Comparison of ENCODE assay signal across 25 cellular contexts in the genomic region with DNA sequence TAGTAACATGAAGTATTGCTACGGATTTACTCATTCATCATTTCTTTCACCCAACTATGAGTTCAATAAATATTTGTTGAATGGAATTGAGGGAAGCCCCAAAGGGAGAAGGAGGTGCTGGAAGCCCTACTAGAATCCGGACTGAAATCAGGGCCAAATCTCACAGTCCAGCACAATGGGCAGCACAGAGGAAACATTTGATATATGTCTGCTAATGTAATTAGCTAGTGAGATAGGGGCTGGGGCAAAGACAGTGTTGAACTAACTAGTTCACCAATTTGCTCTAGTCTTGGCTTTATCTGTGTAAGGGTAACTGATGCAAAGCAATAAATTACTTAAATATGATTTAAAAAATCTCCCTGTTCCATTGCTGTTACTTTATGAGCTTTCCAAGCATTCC.
"Had no signal": no experiment of that assay in that cellular context is flagged by ENCODE, and none has a peak within 500 bp of the region (broad histone marks: within the 10 kb centered on the region; RNA-seq: fewer than 3 reads in every experiment).

No MANE protein-coding gene starts in this region.

- H3K27ac Mint-ChIP-seq: activated CD4-positive, alpha-beta T cell treated with anti-CD3 and anti-CD28 coated beads, Interleukin-2, amount 10 ng/mL, durations not matched to agents 24 days and 14 days; activated CD8-positive, alpha-beta memory T cell treated with anti-CD3 and anti-CD28 coated beads, Interleukin-2, amount 10 ng/mL, durations not matched to agents 7 days and 5 days; activated naive CD4-positive, alpha-beta T cell treated with anti-CD3 and anti-CD28 coated beads for 36 hours; activated naive CD8-positive, alpha-beta T cell; activated T-helper 17 cell treated with anti-CD3 and anti-CD28 coated beads, Interleukin-2, amount 50 U/mL, for 72 hours; brain; T-helper 2 cell treated with Interferon-gamma antibody and Interleukin-4, amounts not matched to agents 5 μg/mL and 100 μg/mL, for 36 hours; WTC11 had no signal

- H3K36me3 Mint-ChIP-seq: activated CD8-positive, alpha-beta memory T cell treated with anti-CD3 and anti-CD28 coated beads, Interleukin-2, amount 10 ng/mL, durations not matched to agents 7 days and 5 days; activated naive CD8-positive, alpha-beta T cell; brain; WTC11 had no signal

- H3K9me3 Mint-ChIP-seq: activated CD4-positive, alpha-beta T cell treated with anti-CD3 and anti-CD28 coated beads, Interleukin-2, amount 10 ng/mL, durations not matched to agents 24 days and 14 days; activated naive CD4-positive, alpha-beta T cell treated with anti-CD3 and anti-CD28 coated beads for 36 hours; activated T-cell treated with anti-CD3 and anti-CD28 coated beads, Interleukin-2, amount 50 U/mL, for 4 hours; activated T-helper 17 cell treated with anti-CD3 and anti-CD28 coated beads, Interleukin-2, amount 50 U/mL, for 72 hours; central memory CD8-positive, alpha-beta T cell; T-helper 2 cell treated with Interferon-gamma antibody and Interleukin-4, amounts not matched to agents 5 μg/mL and 100 μg/mL, for 36 hours; WTC11 had no signal

- H3K27me3 ChIP-seq: SJSA1 had no signal

- H3K27me3 Mint-ChIP-seq: activated naive CD8-positive, alpha-beta T cell had no signal

- H3K27ac ChIP-seq: SJSA1 had no signal

- H3K4me3 ChIP-seq: SJSA1 had no signal

- DNase-seq: activated CD4-positive, alpha-beta T cell treated with anti-CD3 and anti-CD28 coated beads, Interleukin-2, amount 10 ng/mL, durations not matched to agents 24 days and 14 days; activated CD4-positive, alpha-beta T cell treated with anti-CD3 and anti-CD28 coated beads, Interleukin-2, amount 50 U/mL, for 48 hours; activated CD4-positive, CD25-positive, alpha-beta regulatory T cell treated with anti-CD3 and anti-CD28 coated beads, Interleukin-2, amount 50 U/mL, for 72 hours; activated CD8-positive, alpha-beta memory T cell treated with anti-CD3 and anti-CD28 coated beads, Interleukin-2, amount 10 ng/mL, durations not matched to agents 7 days and 5 days; activated gamma-delta T cell; activated naive CD4-positive, alpha-beta T cell treated with anti-CD3 and anti-CD28 coated beads for 36 hours; activated T-cell treated with anti-CD3 and anti-CD28 coated beads, Interleukin-2, amount 50 U/mL, for 4 hours; amygdala; KBM-7; NCI-H1092; NCI-H1417; NCI-H1930; NCI-H2171 treated with DMSO at 0.1 percent for 48 hours; NCI-H226; NCI-H526; NCI-H774; SHP77; SW 1271 had no signal

- H3K4me3 Mint-ChIP-seq: activated CD8-positive, alpha-beta memory T cell treated with anti-CD3 and anti-CD28 coated beads, Interleukin-2, amount 10 ng/mL, durations not matched to agents 7 days and 5 days; activated naive CD4-positive, alpha-beta T cell treated with anti-CD3 and anti-CD28 coated beads for 36 hours; activated naive CD8-positive, alpha-beta T cell; activated T-cell treated with anti-CD3 and anti-CD28 coated beads, Interleukin-2, amount 50 U/mL, for 4 hours; activated T-helper 17 cell treated with anti-CD3 and anti-CD28 coated beads, Interleukin-2, amount 50 U/mL, for 72 hours; brain; central memory CD8-positive, alpha-beta T cell; WTC11 had no signal

- H3K9me3 ChIP-seq: SJSA1 had no signal

- H3K36me3 ChIP-seq: SJSA1 had no signal

- ATAC-seq: activated CD8-positive, alpha-beta memory T cell treated with anti-CD3 and anti-CD28 coated beads, Interleukin-2, amount 10 ng/mL, durations not matched to agents 7 days and 5 days; activated T-cell treated with anti-CD3 and anti-CD28 coated beads, Interleukin-2, amount 50 U/mL, for 4 hours; activated T-helper 17 cell treated with anti-CD3 and anti-CD28 coated beads, Interleukin-2, amount 50 U/mL, for 72 hours; WTC11 had no signal
